ENCODE assay signal across 11 cellular contexts in genomic region chr15:96585634-96586386, GRCh38.
DNase-seq lines count a peak whose midpoint lies in the region; ATAC-seq and TF ChIP-seq lines count a peak whose summit lies in the region.
"Had no signal": no experiment of that assay in that cellular context is flagged by ENCODE, and none has a peak within 500 bp of the region (broad histone marks: within the 10 kb centered on the region; RNA-seq: fewer than 3 reads in every experiment).

No MANE protein-coding gene starts in this region.

- no peaks in the 10 kb centered on the region for H3K36me3 Mint-ChIP-seq in osteocyte (ENCODE audit: unreplicated experiment)
- H3K36me3 Mint-ChIP-seq in stimulated activated memory B cell treated with anti-CD40 and anti-IgM and Interleukin-4, amounts not matched to agents 10 μg/mL and 1 μg/mL and 100 μg/mL, for 72 hours = no peaks in the 10 kb centered on the region

- H3K27ac Mint-ChIP-seq in osteocyte (ENCODE audit: unreplicated experiment) = no peak overlapping the region
- H3K27ac Mint-ChIP-seq in stimulated activated memory B cell treated with anti-CD40 and anti-IgM and Interleukin-4, amounts not matched to agents 10 μg/mL and 1 μg/mL and 100 μg/mL, for 72 hours = no peak overlapping the region

- ATAC-seq in GM18868 (IDR thresholded peaks at IDR 0.05; ENCODE audit: unreplicated experiment) (peak; percentile 46), HG03565 (IDR thresholded peaks at IDR 0.05; ENCODE audit: unreplicated experiment) (no peak)
- ATAC-seq in stimulated activated memory B cell treated with anti-CD40 and anti-IgM and Interleukin-4, amounts not matched to agents 10 μg/mL and 1 μg/mL and 100 μg/mL, for 72 hours = no peak
- ATAC-seq: esophagus mucosa had no signal

- DNase-seq in NCI-H82 (lab: John Stamatoyannopoulos, UW) (peak; percentile 53), dedifferentiated amniotic fluid mesenchymal stem cell (ENCODE audit: extremely low spot score) (peak; percentile 30), osteocyte (ENCODE audit: extremely low spot score, unreplicated experiment) (no peak), NCI-H1092 treated with DMSO at 0.1 percent for 48 hours (lab: John Stamatoyannopoulos, UW) (no peak), retina (no peak)
- DNase-seq: HCEC 1CT, SW 1271 had no signal

- H3K4me1 Mint-ChIP-seq in osteocyte (ENCODE audit: unreplicated experiment) = peaks cover 2% of the 10 kb centered on the region
- no peaks in the 10 kb centered on the region for H3K4me1 Mint-ChIP-seq in stimulated activated memory B cell treated with anti-CD40 and anti-IgM and Interleukin-4, amounts not matched to agents 10 μg/mL and 1 μg/mL and 100 μg/mL, for 72 hours

- H3K27me3 Mint-ChIP-seq in osteocyte (ENCODE audit: unreplicated experiment) = peaks cover 52% of the 10 kb centered on the region
- no peaks in the 10 kb centered on the region for H3K27me3 Mint-ChIP-seq in stimulated activated memory B cell treated with anti-CD40 and anti-IgM and Interleukin-4, amounts not matched to agents 10 μg/mL and 1 μg/mL and 100 μg/mL, for 72 hours

- no peaks in the 10 kb centered on the region for H3K9me3 Mint-ChIP-seq in osteocyte (ENCODE audit: unreplicated experiment)
- no peaks in the 10 kb centered on the region for H3K9me3 Mint-ChIP-seq in stimulated activated memory B cell treated with anti-CD40 and anti-IgM and Interleukin-4, amounts not matched to agents 10 μg/mL and 1 μg/mL and 100 μg/mL, for 72 hours

- TF ChIP-seq CTCF in osteocyte (IDR thresholded peaks at IDR 0.05) = peak; percentile 54

- H3K4me3 Mint-ChIP-seq in osteocyte (ENCODE audit: unreplicated experiment) = no peak overlapping the region
- no peak overlapping the region for H3K4me3 Mint-ChIP-seq in stimulated activated memory B cell treated with anti-CD40 and anti-IgM and Interleukin-4, amounts not matched to agents 10 μg/mL and 1 μg/mL and 100 μg/mL, for 72 hours

Comparison
In these comparisons a context has a peak if more than half of its experiments do, and no peak if none do; other contexts are left out.
1. DNase-seq: peak in NCI-H82 (single experiment) and dedifferentiated amniotic fluid mesenchymal stem cell (single experiment); none in osteocyte (single experiment), NCI-H1092 treated with DMSO at 0.1 percent for 48 hours (single experiment) and retina (single experiment).